ENCODE assay signal across 8 cellular contexts in genomic region chr17:1490643-1491405, GRCh38. TPM values are rescaled to one million over a fixed set of nuclear protein-coding genes. Genes with fewer than 3 reads are reported as not detected.
A peak's percentile ranks its signal among the peaks of the same experiment; 100 is the strongest.
DNase-seq lines count a peak whose midpoint lies in the region; ATAC-seq and TF ChIP-seq lines count a peak whose summit lies in the region.

No MANE protein-coding gene starts in this region.

- peak overlapping the region; percentile 93 for H3K4me3 ChIP-seq in GM12865 (ENCODE audit: low read depth, low read length)

- peak; percentile 48 for ATAC-seq in HG02571 (IDR thresholded peaks at IDR 0.05; ENCODE audit: unreplicated experiment)

- no peak for TF ChIP-seq CTCF in GM12865 (IDR thresholded peaks at IDR 0.05; ENCODE audit: insufficient read depth, low read depth, low read length, missing control alignments)

- DNase-seq in GM12865 (ENCODE audit: low read depth) (peak; percentile 72), NCI-H2171 treated with DMSO at 0.1 percent for 48 hours (lab: John Stamatoyannopoulos, UW) (peak; percentile 84), ecto neural progenitor cell (ENCODE audit: low spot score) (peak; percentile 83), medulla oblongata (ENCODE audit: extremely low spot score) (peak; percentile 40), A172 (ENCODE audit: low spot score) (no peak)
- DNase-seq in activated CD4-positive, alpha-beta T cell treated with anti-CD3 and anti-CD28 coated beads for 48 hours: peak; percentile 79
- peak; percentile 52 for DNase-seq in stimulated activated CD8-positive, alpha-beta memory T cell treated with anti-CD3 and anti-CD28 coated beads, Interleukin-7, amount 100 ng/mL, for 24 hours (ENCODE audit: low read depth)

RNA-seq across cellular contexts. Expression of gene MYO1C, which starts 1.7 kb away (rescaled TPM):
- total RNA-seq in A172 (2014; rRNA removed; shearing (Covaris generic)): 148 and 155 TPM in 2 replicates

RNA-seq across cellular contexts. Expression of gene INPP5K, which starts 25.6 kb away (rescaled TPM):
- total RNA-seq in A172 (2014; rRNA removed; shearing (Covaris generic)): 36.1 and 40.8 TPM in 2 replicates

RNA-seq across cellular contexts. Expression of gene CRK, which starts 34.8 kb away (rescaled TPM):
- 84.2 and 89.2 TPM in 2 replicates for total RNA-seq in A172 (2014; rRNA removed; shearing (Covaris generic))
